13 cellular contexts compared by ENCODE assay signal in the genomic region with DNA sequence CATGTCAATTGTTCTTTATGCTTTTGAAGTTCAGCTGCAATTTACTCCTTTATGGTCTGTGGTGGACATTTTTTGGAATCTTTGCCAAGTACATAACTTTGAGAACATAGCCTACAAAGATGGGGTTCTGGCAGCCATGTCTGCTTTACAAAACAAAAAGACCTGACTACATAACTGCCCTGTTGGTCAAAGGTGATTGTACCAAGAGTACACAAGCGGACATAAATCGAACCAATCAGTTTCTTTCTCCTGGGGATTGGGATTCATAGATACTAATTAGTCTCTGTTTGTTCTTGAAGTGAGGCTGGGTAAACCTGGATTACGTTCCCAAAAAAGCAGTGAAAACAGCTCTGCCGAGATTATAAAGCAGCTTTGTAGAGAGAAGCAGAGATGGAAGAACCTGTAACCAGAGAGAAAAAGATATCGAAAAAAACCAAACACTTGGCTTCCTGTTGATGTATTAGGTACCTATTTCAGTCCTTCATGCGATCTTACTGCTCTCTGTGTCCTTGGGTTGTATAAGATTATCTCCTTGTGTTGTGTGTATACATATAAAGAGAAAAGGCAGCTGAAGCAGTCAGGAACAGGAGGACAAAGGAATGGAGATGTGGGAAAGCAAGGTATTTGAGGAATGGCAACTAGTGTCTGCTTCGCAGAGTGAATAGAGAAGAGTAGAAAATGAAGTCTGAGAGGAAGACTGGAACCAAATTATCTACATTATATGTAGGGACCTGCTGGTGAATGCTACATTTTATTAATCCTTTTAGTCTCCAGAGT. TPM values are rescaled to one million over a fixed set of nuclear protein-coding genes. Genes with fewer than 3 reads are reported as not detected.
DNase-seq lines count a peak whose midpoint lies in the region; ATAC-seq and TF ChIP-seq lines count a peak whose summit lies in the region.
"Had no signal": no experiment of that assay in that cellular context is flagged by ENCODE, and none has a peak within 500 bp of the region (broad histone marks: within the 10 kb centered on the region; RNA-seq: fewer than 3 reads in every experiment).

No MANE protein-coding gene starts in this region.

- no peak overlapping the region for H3K27ac ChIP-seq in CD8-positive, alpha-beta memory T cell (ENCODE audit: low read depth, low read length)
- H3K27ac ChIP-seq: pancreas had no signal

- H3K9me3 ChIP-seq in CD8-positive, alpha-beta memory T cell (ENCODE audit: low read length), result no peaks in the 10 kb centered on the region
- H3K9me3 ChIP-seq: pancreas had no signal

- ATAC-seq in WTC11 (no peak), naive B cell (ENCODE audit: low read depth in 2 of 2) (no peak), HG02885 (IDR thresholded peaks at IDR 0.05; ENCODE audit: poor library complexity, unreplicated experiment) (no peak)
- ATAC-seq: pancreas had no signal

- peak overlapping the region; percentile 3 for H3K4me3 Mint-ChIP-seq in activated CD4-positive, alpha-beta memory T cell treated with anti-CD3 and anti-CD28 coated beads for 36 hours
- no peak overlapping the region for H3K4me3 Mint-ChIP-seq in activated CD4-positive, alpha-beta memory T cell treated with anti-CD3 and anti-CD28 coated beads, Interleukin-2, amount 10 ng/mL, durations not matched to agents 7 days and 5 days
- peak overlapping the region in 5 of 7 donors; percentile 13 to 81 (median 39) for H3K4me3 Mint-ChIP-seq in CD8-positive, alpha-beta memory T cell
- H3K4me3 Mint-ChIP-seq in WTC11 (peak overlapping the region; percentile 7), naive B cell (peak overlapping the region in 6 of 8 donors; percentile 0 to 78 (median 56))

- H3K27me3 Mint-ChIP-seq in activated CD4-positive, alpha-beta memory T cell treated with anti-CD3 and anti-CD28 coated beads for 36 hours, result peaks cover 1% of the 10 kb centered on the region
- H3K27me3 Mint-ChIP-seq in activated CD4-positive, alpha-beta memory T cell treated with anti-CD3 and anti-CD28 coated beads, Interleukin-2, amount 10 ng/mL, durations not matched to agents 7 days and 5 days, result peaks cover 4% of the 10 kb centered on the region
- H3K27me3 Mint-ChIP-seq in CD8-positive, alpha-beta memory T cell, result peaks cover 4 to 5% of the 10 kb centered on the region in 2 donors
- no peaks in the 10 kb centered on the region for H3K27me3 Mint-ChIP-seq in WTC11 (ENCODE audit: low read depth)
- peaks cover 0 to 1% (median 0%) of the 10 kb centered on the region in 3 donors for H3K27me3 Mint-ChIP-seq in naive B cell

- no peak for DNase-seq in activated CD4-positive, alpha-beta memory T cell treated with anti-CD3 and anti-CD28 coated beads for 36 hours
- DNase-seq in activated CD4-positive, alpha-beta memory T cell treated with anti-CD3 and anti-CD28 coated beads, Interleukin-2, amount 10 ng/mL, durations not matched to agents 7 days and 5 days, result no peak
- DNase-seq in CD8-positive, alpha-beta memory T cell, result no peak
- DNase-seq in WTC11 (ENCODE audit: low spot score) (no peak), naive B cell (no peak), cortex of kidney (lab: John Stamatoyannopoulos, UW) (no peak), NCI-H1694 treated with DMSO at 0.1 percent for 48 hours (lab: John Stamatoyannopoulos, UW) (no peak)
- DNase-seq: ACHN, activated gamma-delta T cell, NCI-H187, pancreas, substantia nigra had no signal

- TF ChIP-seq CTCF in WTC11 (IDR thresholded peaks at IDR 0.05), result no peak

- intact Hi-C loops in activated CD4-positive, alpha-beta memory T cell treated with anti-CD3 and anti-CD28 coated beads for 36 hours (cut with micrococcal nuclease), result loop anchor here (5.0 kb wide), 1 partner anchor 1296 kb away; no protein-coding TSS in a partner anchor

- H3K4me1 ChIP-seq in CD8-positive, alpha-beta memory T cell (ENCODE audit: insufficient read depth, low read length), result peaks cover 25% of the 10 kb centered on the region

- H3K4me3 ChIP-seq in CD8-positive, alpha-beta memory T cell (ENCODE audit: low read length), result no peak overlapping the region
- H3K4me3 ChIP-seq: pancreas had no signal

- no peaks in the 10 kb centered on the region for H3K27me3 ChIP-seq in CD8-positive, alpha-beta memory T cell (ENCODE audit: insufficient read depth, low read length, poor library complexity, severe bottlenecking)
- H3K27me3 ChIP-seq: pancreas had no signal

- CTCF ChIA-PET in activated CD4-positive, alpha-beta memory T cell treated with anti-CD3 and anti-CD28 coated beads for 36 hours (lab: Charles Lee), result no interaction called here
- CTCF ChIA-PET in activated CD4-positive, alpha-beta memory T cell treated with anti-CD3 and anti-CD28 coated beads, Interleukin-2, amount 10 ng/mL, durations not matched to agents 7 days and 5 days (lab: Charles Lee), result no interaction called here
- CTCF ChIA-PET in CD8-positive, alpha-beta memory T cell (lab: Charles Lee), result interaction anchor here (1.7 kb wide), 1 partner anchor 11 kb away, joined by 6 read pairs; no protein-coding TSS in a partner anchor
- CTCF ChIA-PET in WTC11 (lab: Charles Lee), result interaction anchor here (0.6 to 3.0 kb wide), 2 partner anchors 25 to 112 kb away, joined by 3 to 14 read pairs; no protein-coding TSS in a partner anchor

- POLR2A ChIA-PET in activated CD4-positive, alpha-beta memory T cell treated with anti-CD3 and anti-CD28 coated beads for 36 hours (lab: Charles Lee), result no interaction called here
- POLR2A ChIA-PET in activated CD4-positive, alpha-beta memory T cell treated with anti-CD3 and anti-CD28 coated beads, Interleukin-2, amount 10 ng/mL, durations not matched to agents 7 days and 5 days (lab: Charles Lee), result no interaction called here
- POLR2A ChIA-PET in CD8-positive, alpha-beta memory T cell (lab: Charles Lee), result no interaction called here
- POLR2A ChIA-PET in WTC11 (lab: Charles Lee), result no interaction called here

- no peak overlapping the region for H3K27ac Mint-ChIP-seq in activated CD4-positive, alpha-beta memory T cell treated with anti-CD3 and anti-CD28 coated beads for 36 hours
- no peak overlapping the region for H3K27ac Mint-ChIP-seq in activated CD4-positive, alpha-beta memory T cell treated with anti-CD3 and anti-CD28 coated beads, Interleukin-2, amount 10 ng/mL, durations not matched to agents 7 days and 5 days
- H3K27ac Mint-ChIP-seq in CD8-positive, alpha-beta memory T cell, result peak overlapping the region in 4 of 8 donors; percentile 2 to 100 (median 57)
- H3K27ac Mint-ChIP-seq in WTC11 (no peak overlapping the region), naive B cell (no peak overlapping the region)

- peaks cover 31% of the 10 kb centered on the region for H3K4me1 Mint-ChIP-seq in activated CD4-positive, alpha-beta memory T cell treated with anti-CD3 and anti-CD28 coated beads for 36 hours (ENCODE audit: low read depth)
- peaks cover 32% of the 10 kb centered on the region for H3K4me1 Mint-ChIP-seq in activated CD4-positive, alpha-beta memory T cell treated with anti-CD3 and anti-CD28 coated beads, Interleukin-2, amount 10 ng/mL, durations not matched to agents 7 days and 5 days
- H3K4me1 Mint-ChIP-seq in CD8-positive, alpha-beta memory T cell, result peaks cover 25 to 32% (median 32%) of the 10 kb centered on the region in 3 donors
- H3K4me1 Mint-ChIP-seq in WTC11 (peaks cover 31% of the 10 kb centered on the region), naive B cell (peaks cover 19 to 36% (median 22%) of the 10 kb centered on the region in 3 donors)

- no peaks in the 10 kb centered on the region for H3K36me3 ChIP-seq in CD8-positive, alpha-beta memory T cell (ENCODE audit: insufficient read depth, low read length)
- H3K36me3 ChIP-seq: pancreas had no signal

- no peaks in the 10 kb centered on the region for H3K9me3 Mint-ChIP-seq in activated CD4-positive, alpha-beta memory T cell treated with anti-CD3 and anti-CD28 coated beads for 36 hours
- H3K9me3 Mint-ChIP-seq in activated CD4-positive, alpha-beta memory T cell treated with anti-CD3 and anti-CD28 coated beads, Interleukin-2, amount 10 ng/mL, durations not matched to agents 7 days and 5 days, result no peaks in the 10 kb centered on the region
- no peaks in the 10 kb centered on the region for H3K9me3 Mint-ChIP-seq in CD8-positive, alpha-beta memory T cell
- H3K9me3 Mint-ChIP-seq in WTC11 (peaks cover 8% of the 10 kb centered on the region), naive B cell (peaks cover 0 to 3% (median 0%) of the 10 kb centered on the region in 7 donors)

- H3K36me3 Mint-ChIP-seq in activated CD4-positive, alpha-beta memory T cell treated with anti-CD3 and anti-CD28 coated beads for 36 hours, result peaks cover 4% of the 10 kb centered on the region
- peaks cover 2% of the 10 kb centered on the region for H3K36me3 Mint-ChIP-seq in activated CD4-positive, alpha-beta memory T cell treated with anti-CD3 and anti-CD28 coated beads, Interleukin-2, amount 10 ng/mL, durations not matched to agents 7 days and 5 days (ENCODE audit: low read depth)
- peaks cover 0 to 11% (median 0%) of the 10 kb centered on the region in 3 donors for H3K36me3 Mint-ChIP-seq in CD8-positive, alpha-beta memory T cell
- H3K36me3 Mint-ChIP-seq in WTC11, result no peaks in the 10 kb centered on the region
- no peaks in the 10 kb centered on the region for H3K36me3 Mint-ChIP-seq in naive B cell

TF ChIP-seq in WTC11, 78 proteins besides CTCF, POLR2A, EP300 and RAD21 (continues in another document):
- TF ChIP-seq GTF2I (CRISPR knock-in tag; conservative IDR thresholded peaks at IDR 0.05), result no peak
- TF ChIP-seq, protein P1, sequence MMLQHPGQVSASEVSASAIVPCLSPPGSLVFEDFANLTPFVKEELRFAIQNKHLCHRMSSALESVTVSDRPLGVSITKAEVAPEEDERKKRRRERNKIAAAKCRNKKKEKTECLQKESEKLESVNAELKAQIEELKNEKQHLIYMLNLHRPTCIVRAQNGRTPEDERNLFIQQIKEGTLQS (CRISPR knock-in tag; conservative IDR thresholded peaks at IDR 0.05), result no peak
- TF ChIP-seq, protein P2, sequence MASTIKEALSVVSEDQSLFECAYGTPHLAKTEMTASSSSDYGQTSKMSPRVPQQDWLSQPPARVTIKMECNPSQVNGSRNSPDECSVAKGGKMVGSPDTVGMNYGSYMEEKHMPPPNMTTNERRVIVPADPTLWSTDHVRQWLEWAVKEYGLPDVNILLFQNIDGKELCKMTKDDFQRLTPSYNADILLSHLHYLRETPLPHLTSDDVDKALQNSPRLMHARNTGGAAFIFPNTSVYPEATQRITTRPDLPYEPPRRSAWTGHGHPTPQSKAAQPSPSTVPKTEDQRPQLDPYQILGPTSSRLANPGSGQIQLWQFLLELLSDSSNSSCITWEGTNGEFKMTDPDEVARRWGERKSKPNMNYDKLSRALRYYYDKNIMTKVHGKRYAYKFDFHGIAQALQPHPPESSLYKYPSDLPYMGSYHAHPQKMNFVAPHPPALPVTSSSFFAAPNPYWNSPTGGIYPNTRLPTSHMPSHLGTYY (CRISPR knock-in tag; IDR thresholded peaks at IDR 0.05), result no peak

RNA-seq across cellular contexts. Expression of a gene that starts 2.7 kb away (rescaled TPM):
- 10 to 100 TPM; 35.1 to 36.4 TPM for total RNA-seq in activated CD4-positive, alpha-beta memory T cell treated with anti-CD3 and anti-CD28 coated beads for 36 hours
- total RNA-seq in activated CD4-positive, alpha-beta memory T cell treated with anti-CD3 and anti-CD28 coated beads, Interleukin-2, amount 10 ng/mL, durations not matched to agents 7 days and 5 days, result 10 to 100 TPM; 35.2 to 38.2 TPM
- 10 to 100 TPM; 29.1 to 29.4 TPM for total RNA-seq in CD8-positive, alpha-beta memory T cell
- polyA plus RNA-seq in CD8-positive, alpha-beta memory T cell, result 5.2 TPM
- total RNA-seq in WTC11 (2021), result 45.4 to 51.6 TPM (median 50.3 TPM) in 3 replicates
- polyA plus RNA-seq in naive B cell (ENCODE audit: low read depth in 6 of 6), result 1 to 10 TPM; 1.9 to 6.7 (median 4.4) TPM

Comparison
In these comparisons a context has a peak if more than half of its experiments do, and no peak if none do; other contexts are left out.
1. CTCF ChIA-PET loops: an anchor here in CD8-positive, alpha-beta memory T cell (1.7 kb wide) and WTC11 (0.6 to 3.0 kb wide); none called in activated CD4-positive, alpha-beta memory T cell treated with anti-CD3 and anti-CD28 coated beads for 36 hours and activated CD4-positive, alpha-beta memory T cell treated with anti-CD3 and anti-CD28 coated beads, Interleukin-2, amount 10 ng/mL, durations not matched to agents 7 days and 5 days.